ENCODE assay signal across 8 cellular contexts in the genomic region with DNA sequence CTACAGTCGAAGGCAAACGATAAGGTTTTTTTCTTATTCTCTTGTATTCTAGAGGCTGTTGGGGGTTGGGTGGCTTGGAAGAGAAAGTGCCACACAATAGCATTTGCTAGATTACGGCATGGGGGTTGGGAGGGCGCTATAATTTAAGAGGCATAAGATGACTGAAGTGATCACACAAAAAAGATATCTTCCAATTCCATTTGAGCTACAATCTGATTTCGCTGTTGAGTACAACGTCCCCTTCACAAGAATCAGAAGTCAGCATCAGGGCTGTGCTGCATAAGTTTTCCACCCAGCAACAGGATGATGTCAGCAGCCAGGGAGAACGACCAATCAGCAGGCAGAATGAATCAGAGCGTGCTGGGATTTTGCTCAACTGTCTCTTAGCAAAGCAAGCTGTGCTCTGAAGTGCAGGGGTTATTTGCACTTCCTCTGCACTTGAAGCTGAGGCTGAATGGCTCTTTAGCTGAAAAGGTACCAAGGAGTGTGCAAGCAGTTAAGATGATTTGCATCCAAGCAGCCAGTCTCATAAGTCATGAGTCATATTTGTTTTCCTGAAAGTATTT. TPM values are rescaled to one million over a fixed set of nuclear protein-coding genes. Genes with fewer than 3 reads are reported as not detected.
DNase-seq lines count a peak whose midpoint lies in the region; ATAC-seq and TF ChIP-seq lines count a peak whose summit lies in the region.

No MANE protein-coding gene starts in this region.

- DNase-seq in AG04449 (ENCODE audit: low read depth, low spot score) (peak; percentile 47), NCI-H446 treated with DMSO at 0.1 percent for 48 hours (lab: John Stamatoyannopoulos, UW) (peak; percentile 92), dedifferentiated amniotic fluid mesenchymal stem cell (ENCODE audit: extremely low spot score) (peak; percentile 93), left lung (peak; percentile 75 to 89)
- peak; percentile 94 for DNase-seq in activated CD4-positive, alpha-beta T cell treated with anti-CD3 and anti-CD28 coated beads, Interleukin-2, amount 10 ng/mL, durations not matched to agents 24 days and 14 days
- DNase-seq in stimulated activated CD4-positive, alpha-beta T cell treated with anti-CD3 and anti-CD28 coated beads, Interleukin-2, amount 100 ng/mL, for 24 hours = peak; percentile 68 to 72

- H3K4me1 Mint-ChIP-seq in activated CD4-positive, alpha-beta T cell treated with anti-CD3 and anti-CD28 coated beads, Interleukin-2, amount 10 ng/mL, durations not matched to agents 24 days and 14 days = peaks cover 32% of the 10 kb centered on the region

- peak overlapping the region; percentile 79 for H3K27ac Mint-ChIP-seq in activated CD4-positive, alpha-beta T cell treated with anti-CD3 and anti-CD28 coated beads, Interleukin-2, amount 10 ng/mL, durations not matched to agents 24 days and 14 days

- no peaks in the 10 kb centered on the region for H3K27me3 ChIP-seq in left lung

- H3K4me3 ChIP-seq in AG04449 (ENCODE audit: low read depth, low read length) (peak overlapping the region; percentile 47), left lung (peak overlapping the region in 1 of 2 donors; percentile 19)

- H3K36me3 ChIP-seq in left lung = no peaks in the 10 kb centered on the region

- H3K27ac ChIP-seq in left lung = peak overlapping the region; percentile 86 to 90

- TF ChIP-seq CTCF in AG04449 (IDR thresholded peaks at IDR 0.05; ENCODE audit: insufficient read depth, low read length, missing control alignments) = no peak
- no peak for TF ChIP-seq CTCF in left lung (IDR thresholded peaks at IDR 0.05)

- peak overlapping the region; percentile 73 for H3K4me3 Mint-ChIP-seq in activated CD4-positive, alpha-beta T cell treated with anti-CD3 and anti-CD28 coated beads, Interleukin-2, amount 10 ng/mL, durations not matched to agents 24 days and 14 days

- H3K36me3 Mint-ChIP-seq in activated CD4-positive, alpha-beta T cell treated with anti-CD3 and anti-CD28 coated beads, Interleukin-2, amount 10 ng/mL, durations not matched to agents 24 days and 14 days (ENCODE audit: low read depth) = no peaks in the 10 kb centered on the region

- no peaks in the 10 kb centered on the region for H3K9me3 ChIP-seq in left lung

- intact Hi-C loops in activated CD4-positive, alpha-beta T cell treated with anti-CD3 and anti-CD28 coated beads, Interleukin-2, amount 10 ng/mL, durations not matched to agents 24 days and 14 days (cut with micrococcal nuclease) = loop anchor here (1.0 kb wide), 1 partner anchor 23 kb away; a partner anchor contains a TSS
- intact Hi-C loops in left lung (cut with DNase I) = no loop called here

- H3K27me3 Mint-ChIP-seq in activated CD4-positive, alpha-beta T cell treated with anti-CD3 and anti-CD28 coated beads, Interleukin-2, amount 10 ng/mL, durations not matched to agents 24 days and 14 days = no peaks in the 10 kb centered on the region

- CTCF ChIA-PET in AG04449 (lab: Yijun Ruan, JAX) = interaction anchor here (1.7 to 1.8 kb wide), 3 partner anchors 9 to 451 kb away, joined by 3 to 8 read pairs (median 4); no protein-coding TSS in a partner anchor

- peaks cover 29 to 36% of the 10 kb centered on the region in 2 donors for H3K4me1 ChIP-seq in left lung

- peaks cover 4% of the 10 kb centered on the region for H3K9me3 Mint-ChIP-seq in activated CD4-positive, alpha-beta T cell treated with anti-CD3 and anti-CD28 coated beads, Interleukin-2, amount 10 ng/mL, durations not matched to agents 24 days and 14 days

- POLR2A ChIA-PET in AG04449 (lab: Yijun Ruan, JAX) = no interaction called here

- peak; percentile 99 for ATAC-seq in GM18909 (IDR thresholded peaks at IDR 0.05; ENCODE audit: poor library complexity, unreplicated experiment)
- peak; percentile 99 for ATAC-seq in HG03159 (IDR thresholded peaks at IDR 0.05; ENCODE audit: unreplicated experiment)
- ATAC-seq in left lung = peak; percentile 94

RNA-seq across cellular contexts. Expression of a gene that starts 23.2 kb away (rescaled TPM):
- total RNA-seq in activated CD4-positive, alpha-beta T cell treated with anti-CD3 and anti-CD28 coated beads, Interleukin-2, amount 10 ng/mL, durations not matched to agents 24 days and 14 days = 63.4 and 64.2 TPM in 2 replicates
- total RNA-seq in left lung = 10 to 100 TPM; 45.0 to 80.7 TPM
